10 cellular contexts compared by ENCODE assay signal in genomic region chr7:111756687-111757178, GRCh38.
DNase-seq lines count a peak whose midpoint lies in the region; ATAC-seq and TF ChIP-seq lines count a peak whose summit lies in the region.
"Had no signal": no experiment of that assay in that cellular context is flagged by ENCODE, and none has a peak within 500 bp of the region (broad histone marks: within the 10 kb centered on the region; RNA-seq: fewer than 3 reads in every experiment).

No MANE protein-coding gene starts in this region.

- CTCF ChIA-PET in CD8-positive, alpha-beta memory T cell (lab: Charles Lee) = interaction anchor here (0.9 to 1.0 kb wide), 2 partner anchors 21 to 39 kb away, joined by 3 to 5 read pairs; no protein-coding TSS in a partner anchor

- no peaks in the 10 kb centered on the region for H3K9me3 ChIP-seq in T-helper 17 cell (ENCODE audit: control insufficient read depth, low read length, poor library complexity, severe bottlenecking)
- H3K9me3 ChIP-seq in CD8-positive, alpha-beta memory T cell (ENCODE audit: low read length) = no peaks in the 10 kb centered on the region

- no peaks in the 10 kb centered on the region for H3K4me1 ChIP-seq in CD8-positive, alpha-beta memory T cell (ENCODE audit: insufficient read depth, low read length)

- H3K27me3 Mint-ChIP-seq in T-helper 17 cell (peaks cover 20% of the 10 kb centered on the region), osteocyte (ENCODE audit: unreplicated experiment) (no peaks in the 10 kb centered on the region)
- H3K27me3 Mint-ChIP-seq in CD8-positive, alpha-beta memory T cell = peaks cover 4 to 18% of the 10 kb centered on the region in 2 donors

- H3K4me3 Mint-ChIP-seq in T-helper 17 cell (no peak overlapping the region), osteocyte (ENCODE audit: unreplicated experiment) (peak overlapping the region; percentile 49)
- H3K4me3 Mint-ChIP-seq in CD8-positive, alpha-beta memory T cell = no peak overlapping the region

- TF ChIP-seq CTCF in osteocyte (IDR thresholded peaks at IDR 0.05) = no peak

- H3K9me3 Mint-ChIP-seq in osteocyte (ENCODE audit: unreplicated experiment) = no peaks in the 10 kb centered on the region
- H3K9me3 Mint-ChIP-seq in CD8-positive, alpha-beta memory T cell = no peaks in the 10 kb centered on the region
- H3K9me3 Mint-ChIP-seq: stimulated activated naive CD8-positive, alpha-beta T cell treated with anti-CD3 and anti-CD28 coated beads, Interleukin-15, amount 100 ng/mL, for 72 hours had no signal

- no peak for ATAC-seq in T-helper 17 cell
- ATAC-seq in Right ventricle myocardium superior (ENCODE audit: poor library complexity) = peak; percentile 90
- ATAC-seq: stimulated activated naive CD8-positive, alpha-beta T cell treated with anti-CD3 and anti-CD28 coated beads, Interleukin-15, amount 100 ng/mL, for 72 hours had no signal

- peaks cover 7% of the 10 kb centered on the region for H3K4me1 Mint-ChIP-seq in T-helper 17 cell
- H3K4me1 Mint-ChIP-seq in osteocyte (ENCODE audit: unreplicated experiment) = peaks cover 12% of the 10 kb centered on the region
- H3K4me1 Mint-ChIP-seq in CD8-positive, alpha-beta memory T cell = peaks cover 0 to 2% (median 0%) of the 10 kb centered on the region in 3 donors

- H3K36me3 Mint-ChIP-seq in T-helper 17 cell (ENCODE audit: low read depth) = no peaks in the 10 kb centered on the region
- peaks cover 46% of the 10 kb centered on the region for H3K36me3 Mint-ChIP-seq in osteocyte (ENCODE audit: unreplicated experiment)
- no peaks in the 10 kb centered on the region for H3K36me3 Mint-ChIP-seq in CD8-positive, alpha-beta memory T cell

- POLR2A ChIA-PET in CD8-positive, alpha-beta memory T cell (lab: Charles Lee) = no interaction called here

- intact Hi-C loops in Right ventricle myocardium superior (cut with DNase I) = loop anchor here (5.0 to 10.0 kb wide), 2 partner anchors 651 to 738 kb away; no protein-coding TSS in a partner anchor

- H3K27ac Mint-ChIP-seq in T-helper 17 cell (peak overlapping the region; percentile 65), osteocyte (ENCODE audit: unreplicated experiment) (peak overlapping the region; percentile 63)
- H3K27ac Mint-ChIP-seq in CD8-positive, alpha-beta memory T cell = peak overlapping the region in 1 of 8 donors; percentile 43
- H3K27ac Mint-ChIP-seq: stimulated activated naive CD8-positive, alpha-beta T cell treated with anti-CD3 and anti-CD28 coated beads, Interleukin-15, amount 100 ng/mL, for 72 hours had no signal

- no peak overlapping the region for H3K27ac ChIP-seq in CD8-positive, alpha-beta memory T cell (ENCODE audit: low read depth, low read length)

- DNase-seq in EL (peak; percentile 38), T-helper 17 cell (no peak), Right ventricle myocardium superior (peak; percentile 82), osteocyte (ENCODE audit: extremely low spot score, unreplicated experiment) (no peak), HuH-7.5 (ENCODE audit: low spot score) (no peak), HK-2 (ENCODE audit: unreplicated experiment) (no peak), AML-193 (lab: John Stamatoyannopoulos, UW) (no peak)
- DNase-seq in CD8-positive, alpha-beta memory T cell = no peak
- DNase-seq: NCI-H748 treated with DMSO at 0.1 percent for 48 hours; stimulated activated naive CD8-positive, alpha-beta T cell treated with anti-CD3 and anti-CD28 coated beads, Interleukin-15, amount 100 ng/mL, for 72 hours had no signal

- no peaks in the 10 kb centered on the region for H3K36me3 ChIP-seq in CD8-positive, alpha-beta memory T cell (ENCODE audit: insufficient read depth, low read length)

- no peaks in the 10 kb centered on the region for H3K27me3 ChIP-seq in CD8-positive, alpha-beta memory T cell (ENCODE audit: insufficient read depth, low read length, poor library complexity, severe bottlenecking)

- no peak overlapping the region for H3K4me3 ChIP-seq in CD8-positive, alpha-beta memory T cell (ENCODE audit: low read length)

Comparison
In these comparisons a context has a peak if more than half of its experiments do, and no peak if none do; other contexts are left out.
1. DNase-seq: peak in EL (single experiment) and Right ventricle myocardium superior (single experiment); none in T-helper 17 cell (0 of 3), osteocyte (single experiment), CD8-positive, alpha-beta memory T cell (0 of 5), HuH-7.5 (single experiment), HK-2 (single experiment) and AML-193 (0 of 2).